28 cellular contexts compared by ENCODE assay signal in the genomic region with DNA sequence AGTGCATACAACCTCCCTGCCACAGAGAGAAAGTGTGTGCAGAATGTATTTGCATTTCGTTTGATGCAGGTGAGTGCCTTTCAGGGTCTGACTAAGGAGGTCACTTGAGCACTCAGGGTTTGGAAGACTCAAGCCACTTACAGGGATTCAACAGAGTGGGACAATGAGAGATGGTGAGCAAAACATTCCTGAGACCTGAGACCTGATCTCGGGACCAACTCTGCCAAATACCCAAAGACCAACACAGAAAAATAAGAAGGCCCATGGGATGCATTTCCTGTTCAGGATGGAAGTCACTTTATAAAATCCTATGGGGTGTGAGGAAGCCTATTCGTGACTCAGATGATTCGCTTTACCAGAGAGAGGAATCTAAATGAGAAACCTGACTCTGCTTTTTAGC.
"Had no signal": no experiment of that assay in that cellular context is flagged by ENCODE, and none has a peak within 500 bp of the region (broad histone marks: within the 10 kb centered on the region; RNA-seq: fewer than 3 reads in every experiment).

No MANE protein-coding gene starts in this region.

- H3K79me2 ChIP-seq: hepatocyte had no signal

- DNase-seq: kidney glomerular epithelial cell; left colon; left lung; lower lobe of right lung; mammary epithelial cell; mesenchymal stem cell; naive thymus-derived CD8-positive, alpha-beta T cell; nucleus accumbens; pancreas; posterior cingulate gyrus; retina; right cardiac atrium; stimulated activated CD4-positive, alpha-beta T cell treated with anti-CD3 and anti-CD28 coated beads, Interleukin-12 subunit alpha, Interleukin-12 subunit beta, amount 100 ng/mL, for 4 hours; stimulated activated CD4-positive, alpha-beta T cell treated with anti-CD3 and anti-CD28 coated beads, Interleukin-15, amount 100 ng/mL, for 24 hours; stimulated activated CD4-positive, alpha-beta T cell treated with anti-CD3 and anti-CD28 coated beads, Interleukin-2, amount 100 ng/mL, for 24 hours; stimulated activated CD4-positive, alpha-beta T cell treated with anti-CD3 and anti-CD28 coated beads, Interleukin-4, amount 100 ng/mL, for 1 hour; stimulated activated naive B cell treated with anti-CD40 and anti-IgM and Interleukin-4, amounts not matched to agents 10 μg/mL and 1 μg/mL and 100 μg/mL, for 72 hours; stimulated activated naive CD8-positive, alpha-beta T cell treated with anti-CD3 and anti-CD28 coated beads, Interleukin-15, Interleukin-2, amounts not matched to agents 100 U/mL and 50 U/mL, for 24 hours; stomach; testis; thyroid gland; transverse colon; upper lobe of left lung had no signal

- H3K4me3 ChIP-seq: hepatocyte, left lung, lower lobe of right lung, pancreas, prostate gland, skin epidermis, stomach, testis, thyroid gland, transverse colon, upper lobe of left lung had no signal

- H3K27me3 ChIP-seq: hepatocyte, left lung, pancreas, stomach, testis, thyroid gland, transverse colon, upper lobe of left lung had no signal

- FAIRE-seq: keratinocyte, pancreas, urothelium cell line had no signal

- H3K27ac ChIP-seq: hepatocyte, left lung, lower lobe of right lung, pancreas, prostate gland, skin epidermis, stomach, testis, thyroid gland, transverse colon, upper lobe of left lung had no signal

- ATAC-seq: left colon; left lung; lower lobe of right lung; naive thymus-derived CD8-positive, alpha-beta T cell; pancreas; right cardiac atrium; stimulated activated naive CD8-positive, alpha-beta T cell treated with anti-CD3 and anti-CD28 coated beads, Interleukin-15, Interleukin-2, amounts not matched to agents 100 U/mL and 50 U/mL, for 24 hours had no signal

- H3K4me2 ChIP-seq: hepatocyte had no signal

- H2AFZ ChIP-seq: hepatocyte had no signal

- H3K36me3 ChIP-seq: left lung, lower lobe of right lung, pancreas, prostate gland, stomach, thyroid gland, transverse colon, upper lobe of left lung had no signal

- H3K9me3 ChIP-seq: left lung, lower lobe of right lung, pancreas, prostate gland, stomach, testis, thyroid gland, transverse colon, upper lobe of left lung had no signal

- H3K4me1 ChIP-seq: left lung, lower lobe of right lung, pancreas, prostate gland, testis, thyroid gland, transverse colon, upper lobe of left lung had no signal
